In the genomic region with DNA sequence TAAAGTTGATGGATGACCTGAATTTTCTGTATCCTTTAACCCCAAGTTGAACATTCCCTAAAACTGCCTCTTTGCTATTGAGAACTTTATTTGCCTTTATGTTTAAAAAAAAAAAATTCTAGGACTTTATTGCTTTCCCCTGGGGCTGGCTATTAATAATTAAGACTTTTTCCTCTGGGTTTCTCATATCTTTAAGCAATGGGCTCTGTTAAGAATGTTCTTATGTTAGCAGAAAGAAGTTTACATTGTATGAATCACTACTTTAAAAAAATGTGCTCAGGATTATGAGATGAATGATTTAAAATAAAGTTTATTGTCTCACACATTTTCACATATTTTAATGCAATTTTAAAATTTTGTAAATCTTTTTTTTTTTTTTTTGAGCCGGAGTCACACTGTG, we compare ENCODE assay signal across 24 cellular contexts.
"Had no signal": no experiment of that assay in that cellular context is flagged by ENCODE, and none has a peak within 500 bp of the region (broad histone marks: within the 10 kb centered on the region; RNA-seq: fewer than 3 reads in every experiment).

No MANE protein-coding gene starts in this region.

- H3K27me3 ChIP-seq: MG63, SJCRH30 had no signal

- H3K9me3 ChIP-seq: MG63, SJCRH30 had no signal

- H3K4me1 ChIP-seq: SJCRH30 had no signal

- H3K27ac ChIP-seq: SJCRH30 had no signal

- ATAC-seq: Panc1, Right ventricle myocardium inferior, SK-N-SH treated with all-trans-retinoic acid at 6 μM for 48 hours had no signal

- DNase-seq: Karpas-422, KG1, MG63, NCI-H1092, NCI-H1105 treated with DMSO at 0.1 percent for 48 hours, NCI-H1417 treated with DMSO at 0.1 percent for 48 hours, NCI-H146, NCI-H1694 treated with DMSO at 0.1 percent for 48 hours, NCI-H1930, NCI-H2081, NCI-H2107, NCI-H2171, NCI-H226, NCI-H446, NCI-H510A, NCI-H524 treated with DMSO at 0.1 percent for 48 hours, NCI-H69, NCI-H774, SHP77 treated with DMSO at 0.1 percent for 48 hours, SJCRH30, T-helper 1 cell had no signal

- H3K4me3 ChIP-seq: MG63, SJCRH30 had no signal
